Comparison of ENCODE assay signal across 8 cellular contexts in the genomic region with DNA sequence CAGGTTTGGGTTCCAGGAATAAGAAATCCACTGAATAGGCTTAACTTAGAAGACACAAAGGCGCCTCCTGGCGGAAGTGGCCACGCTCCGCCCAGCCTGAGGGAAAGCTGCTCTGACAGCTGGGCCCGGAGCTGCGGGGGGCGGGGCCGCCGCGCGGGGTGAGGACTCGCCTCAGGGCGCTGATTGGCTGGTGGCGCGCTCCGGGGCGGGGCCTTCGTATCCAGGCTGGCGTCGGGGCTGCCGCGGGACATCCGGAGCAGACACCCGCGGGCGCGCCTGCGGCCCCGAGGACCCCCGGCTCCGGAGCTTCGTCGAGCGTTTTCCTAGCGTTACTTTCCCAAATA. TPM values are rescaled to one million over a fixed set of nuclear protein-coding genes. Genes with fewer than 3 reads are reported as not detected.
DNase-seq lines count a peak whose midpoint lies in the region; ATAC-seq, FAIRE-seq and TF ChIP-seq lines count a peak whose summit lies in the region.
"Not testable (repeated sequence)": the region's sequence is repeated elsewhere in the genome, so short reads cannot be mapped to it uniquely, and the experiment has no call there.

No MANE protein-coding gene starts in this region.

- H3K27ac ChIP-seq in HL-60 (replicated peaks) (peak overlapping the region; percentile 52), endothelial cell of umbilical vein (ENCODE audit: insufficient read depth, low read depth, low read length) (peak overlapping the region; percentile 79)

- not testable (repeated sequence) for DNase-seq in Caco-2; HL-60 (ENCODE audit: low read depth in 1 of 2, low spot score in 1 of 2); activated CD4-positive, alpha-beta memory T cell treated with anti-CD3 and anti-CD28 coated beads, Interleukin-2, amount 10 ng/mL, durations not matched to agents 7 days and 5 days; endothelial cell of umbilical vein (ENCODE audit: low read depth, low spot score); mesothelial cell of epicardium (ENCODE audit: low spot score in 2 of 2, unreplicated experiment in 2 of 2)

- not testable (repeated sequence) for BruUV-seq in Caco-2 (replicated peaks; lab: Mats Ljungman, UMichigan); endothelial cell of umbilical vein (replicated peaks; lab: Mats Ljungman, UMichigan)

- not testable (repeated sequence) for H3K4me2 ChIP-seq in endothelial cell of umbilical vein (ENCODE audit: insufficient read depth, low read length)

- POLR2A ChIA-PET in Caco-2 (lab: Charles Lee); activated CD4-positive, alpha-beta memory T cell treated with anti-CD3 and anti-CD28 coated beads, Interleukin-2, amount 10 ng/mL, durations not matched to agents 7 days and 5 days (lab: Charles Lee); endothelial cell of umbilical vein (lab: Charles Lee): not testable (repeated sequence)

- not testable (repeated sequence) for H3K9me3 Mint-ChIP-seq in Caco-2 (ENCODE audit: unreplicated experiment); activated CD4-positive, alpha-beta memory T cell treated with anti-CD3 and anti-CD28 coated beads, Interleukin-2, amount 10 ng/mL, durations not matched to agents 7 days and 5 days; mesothelial cell of epicardium; stimulated activated memory B cell treated with anti-CD40 and anti-IgM and Interleukin-4, amounts not matched to agents 10 μg/mL and 1 μg/mL and 100 μg/mL, for 72 hours

- not testable (repeated sequence) for H3K9me1 ChIP-seq in endothelial cell of umbilical vein (replicated peaks; ENCODE audit: control insufficient read depth, extremely low read depth, insufficient read depth, low read length)

- not testable (repeated sequence) for H3K9me3 ChIP-seq in Caco-2; endothelial cell of umbilical vein (replicated peaks; ENCODE audit: control insufficient read depth, insufficient read depth, low read length)

- TF ChIP-seq POLR2A in endothelial cell of umbilical vein (IDR thresholded peaks at IDR 0.05; ENCODE audit: low read depth, low read length) = not testable (repeated sequence)

- H3K27ac Mint-ChIP-seq in Caco-2 (ENCODE audit: unreplicated experiment); mesothelial cell of epicardium: not testable (repeated sequence)
- peak overlapping the region; percentile 21 for H3K27ac Mint-ChIP-seq in activated CD4-positive, alpha-beta memory T cell treated with anti-CD3 and anti-CD28 coated beads, Interleukin-2, amount 10 ng/mL, durations not matched to agents 7 days and 5 days
- peak overlapping the region; percentile 95 for H3K27ac Mint-ChIP-seq in stimulated activated memory B cell treated with anti-CD40 and anti-IgM and Interleukin-4, amounts not matched to agents 10 μg/mL and 1 μg/mL and 100 μg/mL, for 72 hours

- not testable (repeated sequence) for H3K4me1 Mint-ChIP-seq in Caco-2 (ENCODE audit: low read depth, unreplicated experiment); activated CD4-positive, alpha-beta memory T cell treated with anti-CD3 and anti-CD28 coated beads, Interleukin-2, amount 10 ng/mL, durations not matched to agents 7 days and 5 days; mesothelial cell of epicardium
- H3K4me1 Mint-ChIP-seq in stimulated activated memory B cell treated with anti-CD40 and anti-IgM and Interleukin-4, amounts not matched to agents 10 μg/mL and 1 μg/mL and 100 μg/mL, for 72 hours = peaks cover 11% of the 10 kb centered on the region

- intact Hi-C loops in Caco-2 (cut with micrococcal nuclease; ENCODE audit: unreplicated experiment) = not testable (repeated sequence)
- intact Hi-C loops in endothelial cell of umbilical vein (cut with micrococcal nuclease) = loop anchor here (10.0 kb wide), 1 partner anchor 52 kb away; a partner anchor contains a TSS

- CTCF ChIA-PET in Caco-2 (lab: Charles Lee) = interaction anchor here (0.6 kb wide), 1 partner anchor 63 kb away, joined by 3 read pairs; no protein-coding TSS in a partner anchor
- CTCF ChIA-PET in activated CD4-positive, alpha-beta memory T cell treated with anti-CD3 and anti-CD28 coated beads, Interleukin-2, amount 10 ng/mL, durations not matched to agents 7 days and 5 days (lab: Charles Lee); endothelial cell of umbilical vein (lab: Charles Lee): not testable (repeated sequence)

- H3K4me3 ChIP-seq in Caco-2 (ENCODE audit: low read depth, low read length) (peak overlapping the region; percentile 40), endothelial cell of umbilical vein (replicated peaks in 1 of 3; ENCODE audit: insufficient read depth in 1 of 3, low read depth in 1 of 3, low read length in 3 of 3) (peak overlapping the region in 1 of 3 experiments; percentile 59)
- H3K4me3 ChIP-seq in HL-60 (replicated peaks; ENCODE audit: insufficient read depth, low read length) = not testable (repeated sequence)

- H3K79me2 ChIP-seq in endothelial cell of umbilical vein (ENCODE audit: control insufficient read depth, insufficient read depth, low read length) = not testable (repeated sequence)

- H3K4me3 Mint-ChIP-seq in Caco-2 (ENCODE audit: unreplicated experiment) (peak overlapping the region; percentile 67), mesothelial cell of epicardium (peak overlapping the region; percentile 68)
- not testable (repeated sequence) for H3K4me3 Mint-ChIP-seq in activated CD4-positive, alpha-beta memory T cell treated with anti-CD3 and anti-CD28 coated beads, Interleukin-2, amount 10 ng/mL, durations not matched to agents 7 days and 5 days
- H3K4me3 Mint-ChIP-seq in stimulated activated memory B cell treated with anti-CD40 and anti-IgM and Interleukin-4, amounts not matched to agents 10 μg/mL and 1 μg/mL and 100 μg/mL, for 72 hours = peak overlapping the region; percentile 78

- H3K27me3 ChIP-seq in Caco-2 (replicated peaks; ENCODE audit: control insufficient read depth, insufficient read depth, low read length); HL-60 (ENCODE audit: insufficient read depth, poor library complexity, severe bottlenecking); endothelial cell of umbilical vein (ENCODE audit: control insufficient read depth in 2 of 2, insufficient read depth in 2 of 2, low read length in 2 of 2): not testable (repeated sequence)

- H2AFZ ChIP-seq in endothelial cell of umbilical vein (ENCODE audit: low read depth, low read length) = not testable (repeated sequence)

- peak; percentile 82 for ATAC-seq in GM19467 (IDR thresholded peaks at IDR 0.05; ENCODE audit: unreplicated experiment)
- peak; percentile 68 for ATAC-seq in HG02884 (IDR thresholded peaks at IDR 0.05; ENCODE audit: unreplicated experiment)
- ATAC-seq in stimulated activated memory B cell treated with anti-CD40 and anti-IgM and Interleukin-4, amounts not matched to agents 10 μg/mL and 1 μg/mL and 100 μg/mL, for 72 hours = peak; percentile 94

- not testable (repeated sequence) for H3K36me3 ChIP-seq in Caco-2 (ENCODE audit: control insufficient read depth, insufficient read depth, low read length); endothelial cell of umbilical vein (ENCODE audit: control insufficient read depth in 2 of 2, extremely low read depth in 1 of 2, insufficient read depth in 2 of 2, low read length in 2 of 2)

- H4K20me1 ChIP-seq in endothelial cell of umbilical vein (replicated peaks; ENCODE audit: control insufficient read depth, extremely low read depth, insufficient read depth, low read length) = not testable (repeated sequence)

- H3K4me1 ChIP-seq in Caco-2; endothelial cell of umbilical vein (ENCODE audit: control insufficient read depth, extremely low read depth, insufficient read depth, low read length): not testable (repeated sequence)

- H3K27me3 Mint-ChIP-seq in Caco-2 (ENCODE audit: insufficient read depth, unreplicated experiment); activated CD4-positive, alpha-beta memory T cell treated with anti-CD3 and anti-CD28 coated beads, Interleukin-2, amount 10 ng/mL, durations not matched to agents 7 days and 5 days; mesothelial cell of epicardium (ENCODE audit: low read depth); stimulated activated memory B cell treated with anti-CD40 and anti-IgM and Interleukin-4, amounts not matched to agents 10 μg/mL and 1 μg/mL and 100 μg/mL, for 72 hours: not testable (repeated sequence)

- H3K9ac ChIP-seq in endothelial cell of umbilical vein (replicated peaks; ENCODE audit: extremely low read depth, insufficient read depth, low read length) = peak overlapping the region; percentile 16

- not testable (repeated sequence) for TF ChIP-seq CTCF in Caco-2 (IDR thresholded peaks at IDR 0.05; ENCODE audit: insufficient read depth in 1 of 2, low read depth in 1 of 2, low read length in 1 of 2, severe bottlenecking in 1 of 2, unreplicated experiment in 1 of 2); HL-60 (IDR thresholded peaks at IDR 0.05; ENCODE audit: insufficient read depth, low read length); endothelial cell of umbilical vein (IDR thresholded peaks at IDR 0.05; ENCODE audit: extremely low read depth in 1 of 2, insufficient read depth in 1 of 2, low read depth in 1 of 2, low read length in 2 of 2); mesothelial cell of epicardium (IDR thresholded peaks at IDR 0.05; ENCODE audit: unreplicated experiment)

- peak; percentile 93 for FAIRE-seq in endothelial cell of umbilical vein (lab: Jason Lieb, UNC)

- dilution Hi-C loops in endothelial cell of umbilical vein (cut with MboI; ENCODE audit: extremely low pct_ligation_motif_present, low sequenced_read_pairs) = not testable (repeated sequence)

- H3K36me3 Mint-ChIP-seq in Caco-2 (ENCODE audit: insufficient read depth, unreplicated experiment) = peaks cover 13% of the 10 kb centered on the region
- not testable (repeated sequence) for H3K36me3 Mint-ChIP-seq in activated CD4-positive, alpha-beta memory T cell treated with anti-CD3 and anti-CD28 coated beads, Interleukin-2, amount 10 ng/mL, durations not matched to agents 7 days and 5 days (ENCODE audit: low read depth); mesothelial cell of epicardium; stimulated activated memory B cell treated with anti-CD40 and anti-IgM and Interleukin-4, amounts not matched to agents 10 μg/mL and 1 μg/mL and 100 μg/mL, for 72 hours

RNA-seq across cellular contexts. Expression of a gene that starts 22.4 kb away (rescaled TPM):
- total RNA-seq in Caco-2 (2022) (49.6 and 53.7 TPM in 2 replicates), endothelial cell of umbilical vein (50.4 and 53.6 TPM in 2 replicates), mesothelial cell of epicardium (47.9 to 54.2 TPM (median 52.8 TPM) in 3 replicates)
- total RNA-seq in activated CD4-positive, alpha-beta memory T cell treated with anti-CD3 and anti-CD28 coated beads, Interleukin-2, amount 10 ng/mL, durations not matched to agents 7 days and 5 days = 10 to 100 TPM; 67.2 to 68.1 TPM
- 30.7 and 33.5 TPM in 2 replicates for polyA plus RNA-seq in endothelial cell of umbilical vein
- 11.1 and 14.3 TPM in 2 replicates for polyA plus RNA-seq in endothelial cell of umbilical vein (2011; cell fraction: cytosol; rRNA removed)
- 189 and 237 TPM in 2 replicates for polyA plus RNA-seq in endothelial cell of umbilical vein (2011; cell fraction: nucleus; rRNA removed)
- 31.0 and 31.9 TPM in 2 replicates for polyA plus RNA-seq in endothelial cell of umbilical vein (2012)
- 13.8 and 27.1 TPM in 2 replicates for polyA minus RNA-seq in endothelial cell of umbilical vein
- polyA minus RNA-seq in endothelial cell of umbilical vein (2011; cell fraction: cytosol; rRNA and poly(A)+ RNA removed) = 58.4 TPM
- 44.9 and 73.1 TPM in 2 replicates for polyA minus RNA-seq in endothelial cell of umbilical vein (2011; cell fraction: nucleus; rRNA and poly(A)+ RNA removed)

RNA-seq across cellular contexts. Expression of a gene that starts 31.7 kb away (rescaled TPM):
- total RNA-seq in Caco-2 (2022) (76.7 and 85.8 TPM in 2 replicates), endothelial cell of umbilical vein (76.1 and 88.8 TPM in 2 replicates), mesothelial cell of epicardium (77.7 to 79.9 TPM (median 78.2 TPM) in 3 replicates)
- 10 to 100 TPM; 78.0 to 81.5 TPM for total RNA-seq in activated CD4-positive, alpha-beta memory T cell treated with anti-CD3 and anti-CD28 coated beads, Interleukin-2, amount 10 ng/mL, durations not matched to agents 7 days and 5 days
- polyA plus RNA-seq in endothelial cell of umbilical vein = 68.5 and 73.6 TPM in 2 replicates
- 58.8 and 63.2 TPM in 2 replicates for polyA plus RNA-seq in endothelial cell of umbilical vein (2011; cell fraction: cytosol; rRNA removed)
- polyA plus RNA-seq in endothelial cell of umbilical vein (2011; cell fraction: nucleus; rRNA removed) = 178 and 182 TPM in 2 replicates
- polyA plus RNA-seq in endothelial cell of umbilical vein (2012) = 41.1 and 47.0 TPM in 2 replicates
- polyA minus RNA-seq in endothelial cell of umbilical vein = 40.6 and 59.4 TPM in 2 replicates
- 37.3 TPM for polyA minus RNA-seq in endothelial cell of umbilical vein (2011; cell fraction: cytosol; rRNA and poly(A)+ RNA removed)
- polyA minus RNA-seq in endothelial cell of umbilical vein (2011; cell fraction: nucleus; rRNA and poly(A)+ RNA removed) = 20.5 and 33.4 TPM in 2 replicates

RNA-seq across cellular contexts. Expression of a gene that starts 53.9 kb away (rescaled TPM):
- total RNA-seq in Caco-2 (2022) (26.1 and 26.4 TPM in 2 replicates), endothelial cell of umbilical vein (46.9 and 51.2 TPM in 2 replicates), mesothelial cell of epicardium (112 to 119 TPM (median 113 TPM) in 3 replicates)
- total RNA-seq in activated CD4-positive, alpha-beta memory T cell treated with anti-CD3 and anti-CD28 coated beads, Interleukin-2, amount 10 ng/mL, durations not matched to agents 7 days and 5 days = 10 to 100 TPM; 54.5 to 55.7 TPM
- polyA plus RNA-seq in endothelial cell of umbilical vein = 26.4 and 28.0 TPM in 2 replicates
- polyA plus RNA-seq in endothelial cell of umbilical vein (2011; cell fraction: cytosol; rRNA removed) = 18.4 and 21.0 TPM in 2 replicates
- 57.6 and 60.9 TPM in 2 replicates for polyA plus RNA-seq in endothelial cell of umbilical vein (2011; cell fraction: nucleus; rRNA removed)
- polyA plus RNA-seq in endothelial cell of umbilical vein (2012) = 22.2 and 22.3 TPM in 2 replicates
- 38.7 and 40.6 TPM in 2 replicates for polyA minus RNA-seq in endothelial cell of umbilical vein
- polyA minus RNA-seq in endothelial cell of umbilical vein (2011; cell fraction: cytosol; rRNA and poly(A)+ RNA removed) = 14.8 TPM
- polyA minus RNA-seq in endothelial cell of umbilical vein (2011; cell fraction: nucleus; rRNA and poly(A)+ RNA removed) = 25.7 and 27.4 TPM in 2 replicates
